ENCODE assay signal across 9 cellular contexts in the genomic region with DNA sequence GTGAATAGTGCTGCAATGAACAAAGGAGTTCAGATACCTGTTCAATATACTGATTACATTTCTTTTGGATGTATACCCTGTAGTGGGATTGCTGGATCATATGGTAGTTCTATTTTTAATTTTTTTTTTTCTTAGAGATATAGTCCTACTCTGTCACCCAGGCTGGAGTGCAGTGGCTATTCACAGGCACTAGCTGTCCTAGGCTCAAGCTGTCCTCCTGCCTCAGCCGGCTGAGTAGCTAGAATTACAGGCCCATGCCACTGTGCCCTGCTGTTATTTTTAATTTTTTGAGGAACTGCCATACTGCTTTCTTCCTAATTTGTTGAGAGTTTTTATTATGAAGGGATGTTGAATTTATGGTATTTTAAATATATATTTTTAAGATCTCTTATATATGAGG. TPM values are rescaled to one million over a fixed set of nuclear protein-coding genes. Genes with fewer than 3 reads are reported as not detected.
"Had no signal": no experiment of that assay in that cellular context is flagged by ENCODE, and none has a peak within 500 bp of the region (broad histone marks: within the 10 kb centered on the region; RNA-seq: fewer than 3 reads in every experiment).

No MANE protein-coding gene starts in this region.

- DNase-seq: GM23248, GOT3, H7, HFFc6 had no signal

- H3K4me3 ChIP-seq: GM23248, HAP-1 had no signal

- ATAC-seq: HCT116, HepG2 had no signal

- H3K36me3 ChIP-seq: HAP-1 had no signal

- H3K4me1 ChIP-seq: HAP-1 had no signal

- H3K4me3 Mint-ChIP-seq: HFFc6, IgD-negative memory B cell had no signal

- H3K27ac ChIP-seq: GM23248, HL-60 had no signal

- H3K27me3 Mint-ChIP-seq: IgD-negative memory B cell had no signal

- H3K27ac Mint-ChIP-seq: HFFc6, IgD-negative memory B cell had no signal

- H3K9me3 ChIP-seq: HAP-1 had no signal

- H3K36me3 Mint-ChIP-seq: IgD-negative memory B cell had no signal

RNA-seq across cellular contexts. Expression of a gene that starts 23.0 kb away (rescaled TPM):
- total RNA-seq: HepG2 had no signal
- polyA plus RNA-seq: HepG2, IgD-negative memory B cell had no signal
